17 cellular contexts compared by ENCODE assay signal in the genomic region with DNA sequence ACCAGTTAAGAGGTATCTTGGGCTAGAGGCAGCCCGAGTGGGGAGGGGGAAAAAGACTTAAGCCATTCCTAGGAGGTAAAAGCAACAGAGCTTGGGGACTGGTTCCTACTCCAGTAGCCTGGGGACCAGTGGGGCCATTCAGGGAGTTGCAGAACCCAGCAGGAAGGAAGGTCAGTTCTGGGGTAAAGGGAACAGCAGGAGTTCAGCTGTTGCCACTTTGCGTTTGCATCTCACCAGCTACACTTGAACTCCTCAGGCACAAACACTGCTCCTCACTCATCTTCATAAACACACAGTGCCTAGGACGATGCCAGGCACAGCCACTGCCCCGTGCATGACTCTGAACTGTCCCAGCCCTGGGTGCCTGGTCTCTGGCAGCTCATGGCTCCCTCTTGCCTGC. TPM values are rescaled to one million over a fixed set of nuclear protein-coding genes. Genes with fewer than 3 reads are reported as not detected.
A peak's percentile ranks its signal among the peaks of the same experiment; 100 is the strongest.
DNase-seq lines count a peak whose midpoint lies in the region; ATAC-seq and TF ChIP-seq lines count a peak whose summit lies in the region.
"Had no signal": no experiment of that assay in that cellular context is flagged by ENCODE, and none has a peak within 500 bp of the region (broad histone marks: within the 10 kb centered on the region; RNA-seq: fewer than 3 reads in every experiment).

No MANE protein-coding gene starts in this region.

- H3K27ac ChIP-seq in BLaER1 treated with 17β-estradiol and CSF1 and Interleukin-3, amounts not matched to agents 10 nM and 100 nM = no peak overlapping the region
- H3K27ac ChIP-seq in osteoblast (ENCODE audit: low read depth, low read length) (no peak overlapping the region), Peyer's patch (no peak overlapping the region)
- H3K27ac ChIP-seq: A549 had no signal

- peaks cover 0 to 13% (median 5%) of the 10 kb centered on the region in 11 experiments; a peak in 6 of 22 replicates for H4K20me1 ChIP-seq in BLaER1 treated with 17β-estradiol and CSF1 and Interleukin-3, amounts not matched to agents 10 nM and 100 nM
- H4K20me1 ChIP-seq in osteoblast (ENCODE audit: insufficient read depth, low read length) = no peaks in the 10 kb centered on the region

- H3K4me2 ChIP-seq in BLaER1 treated with 17β-estradiol and CSF1 and Interleukin-3, amounts not matched to agents 10 nM and 100 nM = peak overlapping the region in 10 of 11 experiments; percentile 19 to 54 (median 48); a peak in 18 of 22 replicates
- H3K4me2 ChIP-seq in osteoblast (ENCODE audit: insufficient read depth, low read length) = no peak overlapping the region
- H3K4me2 ChIP-seq: A549 had no signal

- H2AFZ ChIP-seq in osteoblast (ENCODE audit: low read length) = no peak overlapping the region

- H3K27me3 ChIP-seq in BLaER1 treated with 17β-estradiol and CSF1 and Interleukin-3, amounts not matched to agents 10 nM and 100 nM = peaks cover 39 to 52% (median 48%) of the 10 kb centered on the region in 11 experiments
- H3K27me3 ChIP-seq in H7 (ENCODE audit: control insufficient read depth, insufficient read depth, low read length) (peaks cover 46% of the 10 kb centered on the region), osteoblast (ENCODE audit: insufficient read depth, low read length) (peaks cover 41% of the 10 kb centered on the region), Peyer's patch (peaks cover 0 to 21% of the 10 kb centered on the region in 2 donors)

- H3K36me3 ChIP-seq in BLaER1 treated with 17β-estradiol and CSF1 and Interleukin-3, amounts not matched to agents 10 nM and 100 nM = no peaks in the 10 kb centered on the region
- H3K36me3 ChIP-seq in H7 (replicated peaks; ENCODE audit: control insufficient read depth, insufficient read depth, low read length) = no peaks in the 10 kb centered on the region
- H3K36me3 ChIP-seq in osteoblast (ENCODE audit: insufficient read depth, low read length) = no peaks in the 10 kb centered on the region
- H3K36me3 ChIP-seq in Peyer's patch = no peaks in the 10 kb centered on the region
- H3K36me3 ChIP-seq: HAP-1 had no signal

- H3K9me3 ChIP-seq in BLaER1 treated with 17β-estradiol and CSF1 and Interleukin-3, amounts not matched to agents 10 nM and 100 nM (replicated peaks in 1 of 11) = no peaks in the 10 kb centered on the region
- H3K9me3 ChIP-seq in osteoblast (ENCODE audit: low read depth, low read length) (no peaks in the 10 kb centered on the region), Peyer's patch (no peaks in the 10 kb centered on the region)
- H3K9me3 ChIP-seq: A549, HAP-1 had no signal

- no peak overlapping the region for H3K4me3 ChIP-seq in BLaER1 treated with 17β-estradiol and CSF1 and Interleukin-3, amounts not matched to agents 10 nM and 100 nM
- no peak overlapping the region for H3K4me3 ChIP-seq in H7 (ENCODE audit: insufficient read depth, low read depth, low read length)
- H3K4me3 ChIP-seq in osteoblast (ENCODE audit: insufficient read depth, low read length) = no peak overlapping the region
- H3K4me3 ChIP-seq in Peyer's patch = no peak overlapping the region
- H3K4me3 ChIP-seq: A549, HAP-1 had no signal

- H3K4me3 Mint-ChIP-seq in stimulated activated memory B cell treated with anti-CD40 and anti-IgM and Interleukin-4, amounts not matched to agents 10 μg/mL and 1 μg/mL and 100 μg/mL, for 72 hours = no peak overlapping the region
- H3K4me3 Mint-ChIP-seq: CD4-positive, CD25-positive, alpha-beta regulatory T cell; HFFc6 had no signal

- H3K79me2 ChIP-seq in osteoblast (ENCODE audit: insufficient read depth, low read length) = no peaks in the 10 kb centered on the region

- peaks cover 74% of the 10 kb centered on the region for H3K27me3 Mint-ChIP-seq in stimulated activated memory B cell treated with anti-CD40 and anti-IgM and Interleukin-4, amounts not matched to agents 10 μg/mL and 1 μg/mL and 100 μg/mL, for 72 hours

- H3K36me3 Mint-ChIP-seq in stimulated activated memory B cell treated with anti-CD40 and anti-IgM and Interleukin-4, amounts not matched to agents 10 μg/mL and 1 μg/mL and 100 μg/mL, for 72 hours = no peaks in the 10 kb centered on the region
- H3K36me3 Mint-ChIP-seq: CD4-positive, CD25-positive, alpha-beta regulatory T cell had no signal

- H3K9ac ChIP-seq in BLaER1 treated with 17β-estradiol and CSF1 and Interleukin-3, amounts not matched to agents 10 nM and 100 nM = no peak overlapping the region

- peaks cover 37 to 68% (median 60%) of the 10 kb centered on the region in 10 experiments for H3K4me1 ChIP-seq in BLaER1 treated with 17β-estradiol and CSF1 and Interleukin-3, amounts not matched to agents 10 nM and 100 nM
- H3K4me1 ChIP-seq in osteoblast (ENCODE audit: insufficient read depth, low read length) = peaks cover 4% of the 10 kb centered on the region
- peaks cover 0 to 19% (median 6%) of the 10 kb centered on the region in 4 donors for H3K4me1 ChIP-seq in Peyer's patch

- H3K9me3 Mint-ChIP-seq in stimulated activated memory B cell treated with anti-CD40 and anti-IgM and Interleukin-4, amounts not matched to agents 10 μg/mL and 1 μg/mL and 100 μg/mL, for 72 hours = no peaks in the 10 kb centered on the region
- H3K9me3 Mint-ChIP-seq: HFFc6 had no signal

- no peak overlapping the region for H3K27ac Mint-ChIP-seq in stimulated activated memory B cell treated with anti-CD40 and anti-IgM and Interleukin-4, amounts not matched to agents 10 μg/mL and 1 μg/mL and 100 μg/mL, for 72 hours
- H3K27ac Mint-ChIP-seq: HFFc6 had no signal

- no peak for ATAC-seq in stimulated activated memory B cell treated with anti-CD40 and anti-IgM and Interleukin-4, amounts not matched to agents 10 μg/mL and 1 μg/mL and 100 μg/mL, for 72 hours
- ATAC-seq: A549, HepG2 had no signal

- H3K4me1 Mint-ChIP-seq in stimulated activated memory B cell treated with anti-CD40 and anti-IgM and Interleukin-4, amounts not matched to agents 10 μg/mL and 1 μg/mL and 100 μg/mL, for 72 hours = peaks cover 30% of the 10 kb centered on the region

- no peak for TF ChIP-seq POLR2A in Peyer's patch (IDR thresholded peaks at IDR 0.05)

- TF ChIP-seq CTCF in osteoblast (IDR thresholded peaks at IDR 0.05; ENCODE audit: extremely low read depth, low read depth, low read length) (no peak), Peyer's patch (IDR thresholded peaks at IDR 0.05) (no peak)

- DNase-seq in H7 (peak; percentile 44), RPMI8226 (peak; percentile 41), osteoblast (ENCODE audit: insufficient read length, low spot score, missing footprints) (peak; percentile 79), Peyer's patch (no peak)
- DNase-seq in activated CD8-positive, alpha-beta memory T cell treated with anti-CD3 and anti-CD28 coated beads for 24 hours = no peak
- DNase-seq: Calu3; CD4-positive, CD25-positive, alpha-beta regulatory T cell; DMS153; DMS79 treated with DMSO at 0.1 percent for 48 hours; EL; GOT3; HFFc6 had no signal

RNA-seq across cellular contexts. Expression of a gene that starts 4.0 kb away (rescaled TPM):
- 0.28 and 0.48 TPM in 2 replicates for total RNA-seq in H7 (2014; rRNA removed; shearing (Covaris generic))
- total RNA-seq in osteoblast (under 0.01 TPM in 1 of 2 replicates, not detected in the other), Peyer's patch (1 to 10 TPM in 1 of 4 donors, under 1 TPM in 1, not detected in 2; 0.94 to 5.0 TPM)

RNA-seq across cellular contexts. Expression of a gene that starts 18.3 kb away (rescaled TPM):
- total RNA-seq in H7 (2014; rRNA removed; shearing (Covaris generic)) = not detected in 2 replicates
- total RNA-seq in osteoblast = not detected in 2 replicates
- not detected for total RNA-seq in Peyer's patch
- total RNA-seq: Calu3; CD4-positive, CD25-positive, alpha-beta regulatory T cell; HFFc6 had no signal

RNA-seq across cellular contexts. Expression of a gene that starts 41.8 kb away (rescaled TPM):
- 62.6 and 74.3 TPM in 2 replicates for total RNA-seq in H7 (2014; rRNA removed; shearing (Covaris generic))
- total RNA-seq in osteoblast (94.5 and 101 TPM in 2 replicates), Peyer's patch (100 to 1,000 TPM; 123 to 226 (median 188) TPM)

RNA-seq across cellular contexts. Expression of a gene that starts 56.0 kb away (rescaled TPM):
- total RNA-seq in H7 (2014; rRNA removed; shearing (Covaris generic)) = 58.4 and 68.5 TPM in 2 replicates
- total RNA-seq in osteoblast (18.0 and 24.2 TPM in 2 replicates), Peyer's patch (100 to 1,000 TPM; 229 to 585 (median 505) TPM)

Comparison
In these comparisons a context has a peak if more than half of its experiments do, and no peak if none do; other contexts are left out.
1. DNase-seq: peak in H7 (single experiment), RPMI8226 (single experiment) and osteoblast (single experiment); none in Peyer's patch (0 of 3) and activated CD8-positive, alpha-beta memory T cell treated with anti-CD3 and anti-CD28 coated beads for 24 hours (single experiment).